ENCODE assay signal across 8 cellular contexts in the genomic region with DNA sequence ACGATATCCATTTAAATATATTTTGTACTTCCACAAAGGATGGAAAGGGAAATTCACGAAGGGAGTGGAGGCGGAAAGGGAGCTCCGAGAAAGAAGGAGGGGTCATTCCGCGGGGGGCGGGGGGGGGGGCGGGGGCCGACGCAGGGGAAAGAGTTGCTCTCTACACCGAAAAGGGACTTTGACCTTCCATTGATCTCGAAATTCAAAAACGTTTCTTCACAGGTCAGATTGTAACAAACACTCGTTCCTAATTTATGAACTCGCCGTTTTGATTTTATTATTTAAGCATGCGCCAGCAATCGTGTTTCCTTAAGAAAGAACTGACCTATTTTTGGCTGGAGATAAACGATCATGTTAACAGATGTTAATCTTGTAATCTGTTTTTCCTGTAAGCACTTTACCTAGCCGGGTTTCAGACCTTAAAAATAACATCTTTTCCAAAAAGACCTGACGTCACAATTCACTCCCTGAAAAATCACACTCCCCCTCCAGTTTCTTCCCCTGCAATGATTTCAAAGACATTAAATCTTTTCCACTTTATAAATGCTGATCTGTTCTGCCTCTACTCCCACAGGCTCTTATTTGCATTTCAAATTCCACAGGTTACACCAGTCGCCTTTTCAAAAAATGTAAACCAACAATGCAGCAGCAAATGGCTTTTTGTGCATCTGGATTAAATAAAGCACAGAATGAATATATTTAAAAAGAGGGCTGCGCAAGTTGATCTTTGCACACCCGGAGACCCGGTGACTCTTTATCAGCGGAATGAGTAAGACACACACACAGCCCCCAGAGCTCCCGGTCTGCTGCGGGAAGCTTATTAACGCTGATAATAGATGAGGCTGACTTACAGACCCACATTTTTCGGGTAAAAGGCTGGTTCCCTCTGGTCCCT. TPM values are rescaled to one million over a fixed set of nuclear protein-coding genes. Genes with fewer than 3 reads are reported as not detected.
DNase-seq lines count a peak whose midpoint lies in the region; ATAC-seq and TF ChIP-seq lines count a peak whose summit lies in the region.

No MANE protein-coding gene starts in this region.

- POLR2A ChIA-PET in HEK293T (lab: Yijun Ruan, JAX) = interaction anchor here (0.6 to 1.7 kb wide), 7 partner anchors 9 to 127 kb away, joined by 3 to 5 read pairs (median 3); no protein-coding TSS in a partner anchor

- H2AFZ ChIP-seq in osteoblast (ENCODE audit: low read length) = peak overlapping the region; percentile 95

- H3K4me3 Mint-ChIP-seq in activated T-cell treated with anti-CD3 and anti-CD28 coated beads, Interleukin-2, amount 50 U/mL, for 4 hours = peak overlapping the region; percentile 89
- peak overlapping the region; percentile 95 to 100 for H3K4me3 Mint-ChIP-seq in activated T-cell treated with anti-CD3 and anti-CD28 coated beads, Interleukin-2, amount 50 U/mL, for 72 hours

- CTCF ChIA-PET in HEK293T (lab: Yijun Ruan, JAX) = interaction anchor here (0.6 kb wide), 1 partner anchor 147 kb away, joined by 3 read pairs; no protein-coding TSS in a partner anchor

- H3K4me2 ChIP-seq in osteoblast (ENCODE audit: insufficient read depth, low read length) = peak overlapping the region; percentile 100

- H3K27me3 Mint-ChIP-seq in activated T-cell treated with anti-CD3 and anti-CD28 coated beads, Interleukin-2, amount 50 U/mL, for 4 hours (ENCODE audit: low read depth) = peaks cover 44% of the 10 kb centered on the region
- peaks cover 38% of the 10 kb centered on the region for H3K27me3 Mint-ChIP-seq in activated T-cell treated with anti-CD3 and anti-CD28 coated beads, Interleukin-2, amount 50 U/mL, for 72 hours (ENCODE audit: low read depth)

- peak overlapping the region; percentile 92 for H3K27ac Mint-ChIP-seq in activated T-cell treated with anti-CD3 and anti-CD28 coated beads, Interleukin-2, amount 50 U/mL, for 72 hours

- H3K27ac ChIP-seq in osteoblast (ENCODE audit: low read depth, low read length) = peak overlapping the region; percentile 86

- no peaks in the 10 kb centered on the region for H3K36me3 ChIP-seq in osteoblast (ENCODE audit: insufficient read depth, low read length)

- H3K4me1 ChIP-seq in osteoblast (ENCODE audit: insufficient read depth, low read length) = peaks cover 18% of the 10 kb centered on the region

- H4K20me1 ChIP-seq in osteoblast (ENCODE audit: insufficient read depth, low read length) = peaks cover 8% of the 10 kb centered on the region

- peak; percentile 9 for DNase-seq in activated T-cell treated with anti-CD3 and anti-CD28 coated beads, Interleukin-2, amount 50 U/mL, for 4 hours
- no peak for DNase-seq in activated T-cell treated with anti-CD3 and anti-CD28 coated beads, Interleukin-2, amount 50 U/mL, for 1 hour
- DNase-seq in NCI-H226 (peak; percentile 40), foreskin melanocyte (peak; percentile 34), osteoblast (ENCODE audit: insufficient read length, low spot score, missing footprints) (peak; percentile 86), HEK293T (ENCODE audit: extremely low spot score) (no peak)
- peak in 1 of 2 donors; percentile 24 for DNase-seq in activated T-cell treated with anti-CD3 and anti-CD28 coated beads, Interleukin-2, amount 50 U/mL, for 72 hours

- no peaks in the 10 kb centered on the region for H3K9me3 Mint-ChIP-seq in activated T-cell treated with anti-CD3 and anti-CD28 coated beads, Interleukin-2, amount 50 U/mL, for 4 hours
- H3K9me3 Mint-ChIP-seq in activated T-cell treated with anti-CD3 and anti-CD28 coated beads, Interleukin-2, amount 50 U/mL, for 72 hours = no peaks in the 10 kb centered on the region

- no peak for ATAC-seq in activated T-cell treated with anti-CD3 and anti-CD28 coated beads, Interleukin-2, amount 50 U/mL, for 4 hours
- peak; percentile 26 for ATAC-seq in HG02798 (IDR thresholded peaks at IDR 0.05; ENCODE audit: poor library complexity, unreplicated experiment)
- peak in 1 of 2 donors; percentile 3 for ATAC-seq in activated T-cell treated with anti-CD3 and anti-CD28 coated beads, Interleukin-2, amount 50 U/mL, for 72 hours (replicated peaks in 1 of 2)

- H3K4me1 Mint-ChIP-seq in activated T-cell treated with anti-CD3 and anti-CD28 coated beads, Interleukin-2, amount 50 U/mL, for 4 hours (ENCODE audit: low read depth) = peaks cover 37% of the 10 kb centered on the region
- H3K4me1 Mint-ChIP-seq in activated T-cell treated with anti-CD3 and anti-CD28 coated beads, Interleukin-2, amount 50 U/mL, for 72 hours (ENCODE audit: low read depth) = peaks cover 41% of the 10 kb centered on the region

- peak overlapping the region; percentile 91 for H3K4me3 ChIP-seq in osteoblast (ENCODE audit: insufficient read depth, low read length)

- no peaks in the 10 kb centered on the region for H3K27me3 ChIP-seq in osteoblast (ENCODE audit: insufficient read depth, low read length)

- peaks cover 29% of the 10 kb centered on the region for H3K79me2 ChIP-seq in osteoblast (ENCODE audit: insufficient read depth, low read length)

- no peaks in the 10 kb centered on the region for H3K36me3 Mint-ChIP-seq in activated T-cell treated with anti-CD3 and anti-CD28 coated beads, Interleukin-2, amount 50 U/mL, for 4 hours (ENCODE audit: insufficient read depth)
- peaks cover 4 to 12% of the 10 kb centered on the region in 2 donors for H3K36me3 Mint-ChIP-seq in activated T-cell treated with anti-CD3 and anti-CD28 coated beads, Interleukin-2, amount 50 U/mL, for 72 hours (ENCODE audit: insufficient read depth in 2 of 2)

- no peaks in the 10 kb centered on the region for H3K9me3 ChIP-seq in osteoblast (ENCODE audit: low read depth, low read length)

- TF ChIP-seq CTCF in osteoblast (IDR thresholded peaks at IDR 0.05; ENCODE audit: extremely low read depth, low read depth, low read length) = no peak

TF ChIP-seq in HEK293T, 16 proteins besides CTCF, POLR2A, EP300 and RAD21:
- TF ChIP-seq NFRKB (IDR thresholded peaks at IDR 0.05) (no peak), HDGF (IDR thresholded peaks at IDR 0.05; ENCODE audit: borderline replicate concordance) (no peak), BHLHE40 (IDR thresholded peaks at IDR 0.05; ENCODE audit: borderline replicate concordance) (no peak), ARNT (IDR thresholded peaks at IDR 0.05) (no peak), FOXA1 (IDR thresholded peaks at IDR 0.05) (no peak), SUZ12 (IDR thresholded peaks at IDR 0.05) (no peak), CTBP1 (IDR thresholded peaks at IDR 0.05; ENCODE audit: borderline replicate concordance) (no peak), SP1 (IDR thresholded peaks at IDR 0.05) (no peak), ZNF384 (IDR thresholded peaks at IDR 0.05) (no peak), L3MBTL2 (conservative IDR thresholded peaks at IDR 0.05) (no peak), TARDBP (IDR thresholded peaks at IDR 0.05) (no peak), ELF4 (IDR thresholded peaks at IDR 0.05) (no peak), FOXM1 (IDR thresholded peaks at IDR 0.05; ENCODE audit: borderline replicate concordance) (no peak), FOXK2 (IDR thresholded peaks at IDR 0.05) (no peak), LEF1 (IDR thresholded peaks at IDR 0.05; ENCODE audit: borderline replicate concordance) (no peak)
- TF ChIP-seq, protein P1, sequence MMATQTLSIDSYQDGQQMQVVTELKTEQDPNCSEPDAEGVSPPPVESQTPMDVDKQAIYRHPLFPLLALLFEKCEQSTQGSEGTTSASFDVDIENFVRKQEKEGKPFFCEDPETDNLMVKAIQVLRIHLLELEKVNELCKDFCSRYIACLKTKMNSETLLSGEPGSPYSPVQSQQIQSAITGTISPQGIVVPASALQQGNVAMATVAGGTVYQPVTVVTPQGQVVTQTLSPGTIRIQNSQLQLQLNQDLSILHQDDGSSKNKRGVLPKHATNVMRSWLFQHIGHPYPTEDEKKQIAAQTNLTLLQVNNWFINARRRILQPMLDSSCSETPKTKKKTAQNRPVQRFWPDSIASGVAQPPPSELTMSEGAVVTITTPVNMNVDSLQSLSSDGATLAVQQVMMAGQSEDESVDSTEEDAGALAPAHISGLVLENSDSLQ (IDR thresholded peaks at IDR 0.05) = no peak

RNA-seq across cellular contexts. Expression of a gene that starts 1.6 kb away (rescaled TPM):
- total RNA-seq in activated T-cell treated with anti-CD3 and anti-CD28 coated beads, Interleukin-2, amount 50 U/mL, for 4 hours = 1 to 10 TPM; 3.0 to 4.3 (median 4.0) TPM
- total RNA-seq in activated T-cell treated with anti-CD3 and anti-CD28 coated beads, Interleukin-2, amount 50 U/mL, for 72 hours = 10 to 100 TPM; 13.2 to 13.9 TPM
- total RNA-seq in osteoblast = 16.3 and 17.7 TPM in 2 replicates

Comparison
In these comparisons a context has a peak if more than half of its experiments do, and no peak if none do; other contexts are left out.
1. DNase-seq: peak in activated T-cell treated with anti-CD3 and anti-CD28 coated beads, Interleukin-2, amount 50 U/mL, for 4 hours (single experiment), NCI-H226 (single experiment), foreskin melanocyte (single experiment) and osteoblast (single experiment); none in activated T-cell treated with anti-CD3 and anti-CD28 coated beads, Interleukin-2, amount 50 U/mL, for 1 hour (single experiment) and HEK293T (single experiment).